Comparison of ENCODE assay signal across 18 cellular contexts in genomic region chr1:147851149-147851548, GRCh38. TPM values are rescaled to one million over a fixed set of nuclear protein-coding genes. Genes with fewer than 3 reads are reported as not detected.
DNase-seq lines count a peak whose midpoint lies in the region; ATAC-seq and TF ChIP-seq lines count a peak whose summit lies in the region.
"Had no signal": no experiment of that assay in that cellular context is flagged by ENCODE, and none has a peak within 500 bp of the region (broad histone marks: within the 10 kb centered on the region; RNA-seq: fewer than 3 reads in every experiment).

No MANE protein-coding gene starts in this region.

- WGBS in mammary epithelial cell (ENCODE audit: low coverage, missing lambda C conversion rate) = 100% methylated on average over 2 of the region's 2 CpGs

- no peak overlapping the region for H2AFZ ChIP-seq in mammary epithelial cell (ENCODE audit: low read depth, low read length)

- H3K9me3 ChIP-seq in mammary epithelial cell (replicated peaks; ENCODE audit: insufficient read depth, low read length) = no peaks in the 10 kb centered on the region

- H3K4me2 ChIP-seq in mammary epithelial cell (ENCODE audit: insufficient read depth, low read depth, low read length) = peak overlapping the region; percentile 15

- H3K27me3 ChIP-seq in mammary epithelial cell (ENCODE audit: insufficient read depth, low read length) = no peaks in the 10 kb centered on the region

- CTCF ChIA-PET in mammary epithelial cell (lab: Charles Lee; ENCODE audit: low non-redundant PET) = no interaction called here

- DNase-seq in DMS53 (lab: John Stamatoyannopoulos, UW) = peak; percentile 94
- peak; percentile 68 for DNase-seq in M059J (ENCODE audit: low read depth)
- peak; percentile 43 for DNase-seq in mammary epithelial cell
- DNase-seq in kidney glomerular epithelial cell (lab: John Stamatoyannopoulos, UW) = peak; percentile 5
- no peak for DNase-seq in NCI-H2227 treated with DMSO at 0.1 percent for 48 hours (lab: John Stamatoyannopoulos, UW)
- no peak for DNase-seq in SHP77 (lab: John Stamatoyannopoulos, UW)
- DNase-seq in activated CD4-positive, alpha-beta T cell treated with anti-CD3 and anti-CD28 coated beads for 1 hour = no peak
- DNase-seq: CD8-positive, alpha-beta memory T cell; cerebellar nuclear complex; GF-D8; right cardiac atrium; substantia nigra; T-helper 2 cell had no signal

- no peak overlapping the region for H3K4me3 Mint-ChIP-seq in stimulated activated memory B cell treated with anti-CD40 and anti-IgM and Interleukin-4, amounts not matched to agents 10 μg/mL and 1 μg/mL and 100 μg/mL, for 72 hours
- H3K4me3 Mint-ChIP-seq: CD8-positive, alpha-beta memory T cell; mesothelial cell of epicardium had no signal

- intact Hi-C loops in mammary epithelial cell (cut with micrococcal nuclease) = no loop called here

- peaks cover 14% of the 10 kb centered on the region for H3K4me1 ChIP-seq in mammary epithelial cell (ENCODE audit: insufficient read depth, low read length)

- H3K27ac Mint-ChIP-seq in stimulated activated memory B cell treated with anti-CD40 and anti-IgM and Interleukin-4, amounts not matched to agents 10 μg/mL and 1 μg/mL and 100 μg/mL, for 72 hours = no peak overlapping the region
- H3K27ac Mint-ChIP-seq: activated T-helper 2 cell treated with anti-CD3 and anti-CD28 coated beads, Interferon-gamma antibody, Interleukin-2, Interleukin-4, amounts not matched to agents 10 μg/mL and 5 μg/mL and 100 μg/mL, durations not matched to agents 14 hours and 24 hours and 36 hours; CD8-positive, alpha-beta memory T cell; mesothelial cell of epicardium had no signal

- H3K4me1 Mint-ChIP-seq in stimulated activated memory B cell treated with anti-CD40 and anti-IgM and Interleukin-4, amounts not matched to agents 10 μg/mL and 1 μg/mL and 100 μg/mL, for 72 hours = no peaks in the 10 kb centered on the region
- H3K4me1 Mint-ChIP-seq: CD8-positive, alpha-beta memory T cell had no signal

- H3K27ac ChIP-seq in mammary epithelial cell (ENCODE audit: insufficient read depth, low read depth, low read length) = no peak overlapping the region

- no TSS peak for BruUV-seq in mammary epithelial cell (replicated peaks; lab: Mats Ljungman, UMichigan)

- peaks cover 29% of the 10 kb centered on the region for H3K27me3 Mint-ChIP-seq in stimulated activated memory B cell treated with anti-CD40 and anti-IgM and Interleukin-4, amounts not matched to agents 10 μg/mL and 1 μg/mL and 100 μg/mL, for 72 hours

- H3K4me3 ChIP-seq in mammary epithelial cell (replicated peaks in 1 of 3; ENCODE audit: insufficient read depth in 1 of 3, low read depth in 2 of 3, low read length in 3 of 3) = no peak overlapping the region

- H4K20me1 ChIP-seq in mammary epithelial cell (ENCODE audit: insufficient read depth, low read length) = no peaks in the 10 kb centered on the region

- no peaks in the 10 kb centered on the region for H3K79me2 ChIP-seq in mammary epithelial cell (ENCODE audit: insufficient read depth, low read length)

- H3K9me3 Mint-ChIP-seq in stimulated activated memory B cell treated with anti-CD40 and anti-IgM and Interleukin-4, amounts not matched to agents 10 μg/mL and 1 μg/mL and 100 μg/mL, for 72 hours = no peaks in the 10 kb centered on the region
- H3K9me3 Mint-ChIP-seq: activated T-helper 2 cell treated with anti-CD3 and anti-CD28 coated beads, Interferon-gamma antibody, Interleukin-2, Interleukin-4, amounts not matched to agents 10 μg/mL and 5 μg/mL and 100 μg/mL, durations not matched to agents 14 hours and 24 hours and 36 hours; CD8-positive, alpha-beta memory T cell had no signal

- H3K36me3 Mint-ChIP-seq in stimulated activated memory B cell treated with anti-CD40 and anti-IgM and Interleukin-4, amounts not matched to agents 10 μg/mL and 1 μg/mL and 100 μg/mL, for 72 hours = no peaks in the 10 kb centered on the region
- H3K36me3 Mint-ChIP-seq: CD8-positive, alpha-beta memory T cell; mesothelial cell of epicardium had no signal

- TF ChIP-seq CTCF in mammary epithelial cell (conservative IDR thresholded peaks at IDR 0.05 in 1 of 2, IDR thresholded peaks at IDR 0.05 in 1 of 2; ENCODE audit: extremely low read depth in 1 of 2, insufficient read depth in 1 of 2, low read depth in 1 of 2, low read length in 2 of 2) = no peak

- H3K36me3 ChIP-seq in mammary epithelial cell (ENCODE audit: insufficient read depth, low read length) = no peaks in the 10 kb centered on the region

- in situ Hi-C loops in mammary epithelial cell (cut with MboI; ENCODE audit: low sequenced_read_pairs in 2 of 2) = no loop called here

- H3K9ac ChIP-seq in mammary epithelial cell (ENCODE audit: insufficient read depth, low read length) = no peak overlapping the region

- ATAC-seq in stimulated activated memory B cell treated with anti-CD40 and anti-IgM and Interleukin-4, amounts not matched to agents 10 μg/mL and 1 μg/mL and 100 μg/mL, for 72 hours = no peak
- ATAC-seq: right cardiac atrium had no signal

- dilution Hi-C loops in mammary epithelial cell (cut with HindIII; ENCODE audit: low sequenced_read_pairs) = no loop called here

RNA-seq across cellular contexts. Expression of gene GJA8, which starts 51.4 kb away (rescaled TPM):
- total RNA-seq in M059J (2014; rRNA removed; shearing (Covaris generic)) = not detected in 2 replicates
- not detected for total RNA-seq in mammary epithelial cell
- polyA plus RNA-seq in mammary epithelial cell = not detected
- not detected for polyA minus RNA-seq in mammary epithelial cell
- total RNA-seq: activated CD8-positive, alpha-beta memory T cell treated with anti-CD3 and anti-CD28 coated beads for 36 hours; activated T-helper 2 cell treated with anti-CD3 and anti-CD28 coated beads, Interferon-gamma antibody, Interleukin-2, Interleukin-4, amounts not matched to agents 10 μg/mL and 5 μg/mL and 100 μg/mL, durations not matched to agents 14 hours and 24 hours and 36 hours; CD8-positive, alpha-beta memory T cell; mesothelial cell of epicardium; right cardiac atrium had no signal
- polyA plus RNA-seq: adipose tissue; CD8-positive, alpha-beta memory T cell; right cardiac atrium had no signal

Comparison
In these comparisons a context has a peak if more than half of its experiments do, and no peak if none do; other contexts are left out.
1. DNase-seq: peak in DMS53 (single experiment), M059J (single experiment), mammary epithelial cell (single experiment) and kidney glomerular epithelial cell (single experiment); none in NCI-H2227 treated with DMSO at 0.1 percent for 48 hours (single experiment), SHP77 (0 of 2) and activated CD4-positive, alpha-beta T cell treated with anti-CD3 and anti-CD28 coated beads for 1 hour (single experiment).